19 cellular contexts compared by ENCODE assay signal in genomic region chr6:69768664-69769063, GRCh38. TPM values are rescaled to one million over a fixed set of nuclear protein-coding genes. Genes with fewer than 3 reads are reported as not detected.
DNase-seq lines count a peak whose midpoint lies in the region; ATAC-seq, FAIRE-seq and TF ChIP-seq lines count a peak whose summit lies in the region.
"Had no signal": no experiment of that assay in that cellular context is flagged by ENCODE, and none has a peak within 500 bp of the region (broad histone marks: within the 10 kb centered on the region; RNA-seq: fewer than 3 reads in every experiment).

No MANE protein-coding gene starts in this region.

- peak; percentile 3 for DNase-seq in ACHN
- DNase-seq in GM03348 (ENCODE audit: low spot score) = peak; percentile 11
- DNase-seq in left lobe of liver (ENCODE audit: low spot score) = no peak
- no peak for DNase-seq in medulla oblongata (ENCODE audit: extremely low spot score)
- DNase-seq in pancreas = no peak
- DNase-seq in erythroblast (lab: John Stamatoyannopoulos, UW) = no peak
- no peak for DNase-seq in NCI-H1417 treated with DMSO at 0.1 percent for 48 hours (lab: John Stamatoyannopoulos, UW)
- DNase-seq: activated naive CD8-positive, alpha-beta T cell treated with anti-CD3 and anti-CD28 coated beads, Interleukin-2, amount 50 U/mL, for 24 hours; mesendoderm; NCI-H1105; NCI-H226; nucleus accumbens; Peyer's patch; stimulated activated CD4-positive, alpha-beta T cell treated with anti-CD3 and anti-CD28 coated beads, Interleukin-12 subunit alpha, Interleukin-12 subunit beta, amount 100 ng/mL, for 4 hours; substantia nigra; T-helper 1 cell had no signal

- no peak for TF ChIP-seq POLR2A in erythroblast (IDR thresholded peaks at IDR 0.05; ENCODE audit: low read length)

- intact Hi-C loops in pancreas (cut with DNase I) = no loop called here

- H3K4me3 ChIP-seq in pancreas = no peak overlapping the region
- H3K4me3 ChIP-seq: BLaER1, coronary artery, Peyer's patch had no signal

- H3K9me3 ChIP-seq in pancreas = no peaks in the 10 kb centered on the region
- H3K9me3 ChIP-seq: BLaER1, Peyer's patch had no signal

- H3K27ac ChIP-seq in VCaP (no peak overlapping the region), pancreas (no peak overlapping the region)
- H3K27ac ChIP-seq: BLaER1, coronary artery, Peyer's patch had no signal

- ATAC-seq in left lobe of liver = peak; percentile 38
- ATAC-seq in pancreas = no peak
- ATAC-seq: activated naive CD8-positive, alpha-beta T cell treated with anti-CD3 and anti-CD28 coated beads, Interleukin-2, amount 50 U/mL, for 24 hours had no signal

- no peaks in the 10 kb centered on the region for H3K4me1 ChIP-seq in pancreas
- H3K4me1 ChIP-seq: BLaER1, Peyer's patch had no signal

- TF ChIP-seq CTCF in VCaP (conservative IDR thresholded peaks at IDR 0.05) (peak; percentile 51), pancreas (IDR thresholded peaks at IDR 0.05) (no peak)

- no peak for FAIRE-seq in pancreas (lab: Jason Lieb, UNC)

- H3K36me3 ChIP-seq in pancreas = no peaks in the 10 kb centered on the region
- H3K36me3 ChIP-seq: Peyer's patch had no signal

- in situ Hi-C loops in ACHN (cut with HindIII; ENCODE audit: low pct_ligation_motif_present, low pct_unique_long_range_greater_than_20kb, low sequenced_read_pairs) = no loop called here

- H3K27me3 ChIP-seq in pancreas = no peaks in the 10 kb centered on the region
- H3K27me3 ChIP-seq: BLaER1, Peyer's patch had no signal

RNA-seq across cellular contexts. Expression of gene LMBRD1, which starts 28.1 kb away (rescaled TPM):
- total RNA-seq in left lobe of liver = 34.0 TPM
- 10 to 100 TPM; 32.4 to 42.9 (median 38.7) TPM for total RNA-seq in pancreas
- polyA plus RNA-seq in pancreas = 10 to 100 TPM; 16.5 to 50.5 TPM

Comparison
In these comparisons a context has a peak if more than half of its experiments do, and no peak if none do; other contexts are left out.
1. DNase-seq: peak in ACHN (single experiment) and GM03348 (single experiment); none in left lobe of liver (single experiment), medulla oblongata (single experiment), pancreas (0 of 6), erythroblast (0 of 2) and NCI-H1417 treated with DMSO at 0.1 percent for 48 hours (single experiment).